In the genomic region with DNA sequence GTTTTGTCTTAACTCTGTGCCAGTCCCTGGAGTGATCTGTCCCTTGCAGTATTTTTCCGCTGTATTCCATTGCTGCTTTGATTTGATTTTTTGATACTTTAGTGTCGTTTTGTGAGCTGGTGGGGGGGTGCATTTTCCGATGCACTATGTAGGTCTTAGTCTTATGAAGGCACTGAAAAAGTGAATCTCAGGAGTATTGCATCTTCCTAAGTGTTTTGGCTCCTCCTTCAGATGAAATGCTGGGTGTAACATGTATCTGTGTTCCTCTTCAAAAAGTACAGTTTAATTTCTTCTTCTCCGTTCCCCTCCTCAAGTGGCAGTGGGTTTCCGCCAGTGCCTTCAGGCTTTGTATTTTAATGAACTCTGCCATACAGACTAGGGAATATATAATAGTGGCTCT, we compare ENCODE assay signal across 1 cellular context.
TF ChIP-seq lines count a peak whose summit lies in the region.

No MANE protein-coding gene starts in this region.

TF ChIP-seq in HCT116, 20 proteins besides CTCF, POLR2A, EP300 and RAD21 (continued from another document):
- TF ChIP-seq FOSL1 (IDR thresholded peaks at IDR 0.05; ENCODE audit: low read depth), result no peak
- TF ChIP-seq CEBPB (IDR thresholded peaks at IDR 0.05; ENCODE audit: low read depth), result no peak
